22 cellular contexts compared by ENCODE assay signal in genomic region chr4:137463377-137464003, GRCh38.
"Had no signal": no experiment of that assay in that cellular context is flagged by ENCODE, and none has a peak within 500 bp of the region (broad histone marks: within the 10 kb centered on the region; RNA-seq: fewer than 3 reads in every experiment).

No MANE protein-coding gene starts in this region.

- H3K36me3 Mint-ChIP-seq: naive thymus-derived CD4-positive, alpha-beta T cell; stimulated activated naive B cell treated with anti-CD40 and anti-IgM and Interleukin-4, amounts not matched to agents 10 μg/mL and 1 μg/mL and 100 μg/mL, for 72 hours had no signal

- H3K4me3 ChIP-seq: hepatocyte, lung, psoas muscle, right lobe of liver, stomach, thoracic aorta, transverse colon had no signal

- H3K27ac Mint-ChIP-seq: naive thymus-derived CD4-positive, alpha-beta T cell; nephron progenitor cell; stimulated activated naive B cell treated with anti-CD40 and anti-IgM and Interleukin-4, amounts not matched to agents 10 μg/mL and 1 μg/mL and 100 μg/mL, for 72 hours had no signal

- H2AFZ ChIP-seq: hepatocyte had no signal

- H3K36me3 ChIP-seq: neutrophil, right lobe of liver, stomach, thoracic aorta, transverse colon had no signal

- H3K4me1 ChIP-seq: psoas muscle, right lobe of liver, stomach, transverse colon had no signal

- H3K9me3 ChIP-seq: psoas muscle, right lobe of liver, thoracic aorta, transverse colon had no signal

- FAIRE-seq: kidney had no signal

- H3K4me2 ChIP-seq: hepatocyte had no signal

- ATAC-seq: left cardiac atrium; left ventricle myocardium superior; naive thymus-derived CD4-positive, alpha-beta T cell; psoas muscle; right lobe of liver; stimulated activated naive B cell treated with anti-CD40 and anti-IgM and Interleukin-4, amounts not matched to agents 10 μg/mL and 1 μg/mL and 100 μg/mL, for 72 hours had no signal

- H3K27ac ChIP-seq: hepatocyte, neutrophil, psoas muscle, right lobe of liver, stomach, thoracic aorta, transverse colon had no signal

- H3K27me3 Mint-ChIP-seq: naive thymus-derived CD4-positive, alpha-beta T cell; stimulated activated naive B cell treated with anti-CD40 and anti-IgM and Interleukin-4, amounts not matched to agents 10 μg/mL and 1 μg/mL and 100 μg/mL, for 72 hours had no signal

- H3K4me1 Mint-ChIP-seq: naive thymus-derived CD4-positive, alpha-beta T cell; nephron progenitor cell; stimulated activated naive B cell treated with anti-CD40 and anti-IgM and Interleukin-4, amounts not matched to agents 10 μg/mL and 1 μg/mL and 100 μg/mL, for 72 hours had no signal

- H3K27me3 ChIP-seq: hepatocyte, neutrophil, right lobe of liver, stomach, transverse colon had no signal

- DNase-seq: effector memory CD4-positive, alpha-beta T cell; foreskin melanocyte; head of caudate nucleus; kidney; left cardiac atrium; left ventricle myocardium superior; mesendoderm; naive thymus-derived CD4-positive, alpha-beta T cell; nephron progenitor cell; psoas muscle; retina; right lobe of liver; stimulated activated CD4-positive, alpha-beta T cell treated with anti-CD3 and anti-CD28 coated beads, Interleukin-2, amount 100 ng/mL, for 24 hours; stimulated activated CD4-positive, alpha-beta T cell treated with anti-CD3 and anti-CD28 coated beads, Interleukin-4, amount 100 ng/mL, for 4 hours; stimulated activated naive B cell treated with anti-CD40 and anti-IgM and Interleukin-4, amounts not matched to agents 10 μg/mL and 1 μg/mL and 100 μg/mL, for 72 hours; stomach; substantia nigra; transverse colon had no signal

- H3K79me2 ChIP-seq: hepatocyte had no signal

- H3K4me3 Mint-ChIP-seq: naive thymus-derived CD4-positive, alpha-beta T cell; nephron progenitor cell; stimulated activated naive B cell treated with anti-CD40 and anti-IgM and Interleukin-4, amounts not matched to agents 10 μg/mL and 1 μg/mL and 100 μg/mL, for 72 hours had no signal
